ENCODE assay signal across 9 cellular contexts in the genomic region with DNA sequence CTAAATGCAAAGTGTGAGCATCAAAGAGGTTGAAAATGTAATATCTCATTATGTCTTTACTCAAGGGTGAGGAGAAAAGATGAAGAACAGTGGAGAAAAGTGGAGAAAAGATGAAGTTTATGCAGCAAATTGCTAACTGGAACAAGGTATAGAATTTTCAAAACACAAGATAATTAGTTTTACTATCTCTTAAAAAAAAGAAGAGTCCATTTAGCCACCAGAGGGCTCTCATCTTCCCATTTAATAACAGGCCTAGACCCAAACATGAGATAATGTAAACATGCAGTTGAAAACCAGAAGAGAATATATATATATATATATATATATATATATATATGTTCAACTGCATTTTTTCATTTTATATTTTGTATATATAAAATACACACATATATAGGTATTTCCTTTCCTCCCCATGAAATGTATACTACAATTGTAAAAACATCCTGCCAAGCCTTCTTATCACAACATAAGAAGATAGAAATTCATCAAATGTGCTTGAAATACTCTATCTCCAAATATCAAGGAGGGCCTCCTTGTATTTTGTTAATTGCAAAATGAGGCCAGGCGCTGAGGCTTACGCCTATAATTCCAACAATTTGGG.
DNase-seq lines count a peak whose midpoint lies in the region; ATAC-seq, FAIRE-seq and TF ChIP-seq lines count a peak whose summit lies in the region.
"Had no signal": no experiment of that assay in that cellular context is flagged by ENCODE, and none has a peak within 500 bp of the region (broad histone marks: within the 10 kb centered on the region; RNA-seq: fewer than 3 reads in every experiment).

No MANE protein-coding gene starts in this region.

- no peak overlapping the region for H3K4me2 ChIP-seq in PC-3 (ENCODE audit: low read length)

- no peak overlapping the region for H3K27ac Mint-ChIP-seq in activated CD4-positive, alpha-beta T cell treated with anti-CD3 and anti-CD28 coated beads for 36 hours

- H3K4me1 Mint-ChIP-seq in activated CD4-positive, alpha-beta T cell treated with anti-CD3 and anti-CD28 coated beads for 36 hours: peaks cover 32% of the 10 kb centered on the region

- BruUV-seq in PC-3 (replicated peaks; lab: Mats Ljungman, UMichigan): no TSS peak

- no peak overlapping the region for H3K4me3 ChIP-seq in HFF-Myc (replicated peaks; ENCODE audit: low read depth, low read length)
- no peak overlapping the region for H3K4me3 ChIP-seq in PC-3 (ENCODE audit: low read length)
- no peak overlapping the region for H3K4me3 ChIP-seq in ovary
- H3K4me3 ChIP-seq: HAP-1 had no signal

- no peaks in the 10 kb centered on the region for H3K27me3 Mint-ChIP-seq in activated CD4-positive, alpha-beta T cell treated with anti-CD3 and anti-CD28 coated beads for 36 hours

- no peak overlapping the region for H2AFZ ChIP-seq in PC-3 (ENCODE audit: low read length)

- H3K4me1 ChIP-seq in PC-3 (ENCODE audit: insufficient read depth, low read length) (peaks cover 15% of the 10 kb centered on the region), ovary (ENCODE audit: insufficient read depth) (no peaks in the 10 kb centered on the region)
- H3K4me1 ChIP-seq: HAP-1 had no signal

- TF ChIP-seq POLR2A in ovary (IDR thresholded peaks at IDR 0.05): no peak

- TF ChIP-seq CTCF in HFF-Myc (IDR thresholded peaks at IDR 0.05; ENCODE audit: low read depth, low read length, missing control alignments) (peak; percentile 32), PC-3 (conservative IDR thresholded peaks at IDR 0.05; ENCODE audit: low read depth, low read length) (peak; percentile 59), ovary (IDR thresholded peaks at IDR 0.05) (peak in 2 of 3 donors; percentile 11 to 17)

- DNase-seq in AML-193 (lab: John Stamatoyannopoulos, UW) (peak; percentile 72 to 75), HFF-Myc (ENCODE audit: extremely low read depth, low read depth) (no peak), PC-3 (peak; percentile 74), ovary (no peak)
- DNase-seq in activated CD4-positive, alpha-beta T cell treated with anti-CD3 and anti-CD28 coated beads for 36 hours: no peak

- H3K36me3 Mint-ChIP-seq in activated CD4-positive, alpha-beta T cell treated with anti-CD3 and anti-CD28 coated beads for 36 hours (ENCODE audit: low read depth): peaks cover 1% of the 10 kb centered on the region

- 95 to 97% (median 97%) methylated on average over 2 of the region's 2 CpGs for WGBS in ovary, 3 donors

- no peak overlapping the region for H3K9ac ChIP-seq in PC-3 (ENCODE audit: low read length)

- intact Hi-C loops in PC-3 (cut with micrococcal nuclease) (loop anchor here (1.0 to 10.0 kb wide), 5 partner anchors 45 to 313 kb away; no protein-coding TSS in a partner anchor), ovary (cut with DNase I) (no loop called here)
- intact Hi-C loops in activated CD4-positive, alpha-beta T cell treated with anti-CD3 and anti-CD28 coated beads for 36 hours (cut with DNase I, micrococcal nuclease): loop anchor here in 1 of 2 experiments (1.0 kb wide), 1 partner anchor 212 kb away; no protein-coding TSS in a partner anchor

- CTCF ChIA-PET in PC-3 (lab: Charles Lee): no interaction called here
- CTCF ChIA-PET in activated CD4-positive, alpha-beta T cell treated with anti-CD3 and anti-CD28 coated beads for 36 hours (lab: Charles Lee): interaction anchor here (0.6 to 1.5 kb wide), 9 partner anchors 15 to 419 kb away, joined by 3 to 5 read pairs (median 3); no protein-coding TSS in a partner anchor

- no peak overlapping the region for H3K4me3 Mint-ChIP-seq in activated CD4-positive, alpha-beta T cell treated with anti-CD3 and anti-CD28 coated beads for 36 hours

- H3K36me3 ChIP-seq in PC-3 (ENCODE audit: low read depth, low read length) (no peaks in the 10 kb centered on the region), ovary (no peaks in the 10 kb centered on the region)
- H3K36me3 ChIP-seq: HAP-1 had no signal

- H3K9me2 ChIP-seq in PC-3 (replicated peaks; ENCODE audit: low read length): no peaks in the 10 kb centered on the region

- H3K27me3 ChIP-seq in PC-3 (ENCODE audit: low read length): no peaks in the 10 kb centered on the region
- no peaks in the 10 kb centered on the region for H3K27me3 ChIP-seq in ovary

- H3K9me3 ChIP-seq in PC-3 (ENCODE audit: low read length) (no peaks in the 10 kb centered on the region), ovary (no peaks in the 10 kb centered on the region)
- H3K9me3 ChIP-seq: HAP-1 had no signal

- ATAC-seq in PC-3 (no peak), GM21723 (IDR thresholded peaks at IDR 0.05; ENCODE audit: unreplicated experiment) (no peak), GM21825 (IDR thresholded peaks at IDR 0.05; ENCODE audit: unreplicated experiment) (no peak)
- no peak for ATAC-seq in activated CD4-positive, alpha-beta T cell treated with anti-CD3 and anti-CD28 coated beads for 36 hours

- no peak overlapping the region for H3K27ac ChIP-seq in PC-3 (ENCODE audit: low read length)
- H3K27ac ChIP-seq in ovary: no peak overlapping the region

- POLR2A ChIA-PET in PC-3 (lab: Charles Lee; ENCODE audit: unreplicated experiment): no interaction called here
- POLR2A ChIA-PET in activated CD4-positive, alpha-beta T cell treated with anti-CD3 and anti-CD28 coated beads for 36 hours (lab: Charles Lee): no interaction called here

- H3K9me3 Mint-ChIP-seq in activated CD4-positive, alpha-beta T cell treated with anti-CD3 and anti-CD28 coated beads for 36 hours (ENCODE audit: low read depth): no peaks in the 10 kb centered on the region

- H4K20me1 ChIP-seq in PC-3 (ENCODE audit: low read length): no peaks in the 10 kb centered on the region

- TF ChIP-seq EP300 in ovary (IDR thresholded peaks at IDR 0.05): no peak

- peak; percentile 39 for FAIRE-seq in endometrium (lab: Jason Lieb, UNC)

- H3F3A ChIP-seq in PC-3 (ENCODE audit: low read length, unreplicated experiment): no peaks in the 10 kb centered on the region

- no peaks in the 10 kb centered on the region for H3K79me2 ChIP-seq in PC-3 (ENCODE audit: low read length)

Comparison
In these comparisons a context has a peak if more than half of its experiments do, and no peak if none do; other contexts are left out.
1. DNase-seq: peak in AML-193 (2 of 2) and PC-3 (single experiment); none in HFF-Myc (single experiment), ovary (0 of 5) and activated CD4-positive, alpha-beta T cell treated with anti-CD3 and anti-CD28 coated beads for 36 hours (single experiment).
2. Peak in every context shown above with its lines, with median percentiles within 50 percentile points of each other: CTCF ChIP-seq.